20 cellular contexts compared by ENCODE assay signal in the genomic region with DNA sequence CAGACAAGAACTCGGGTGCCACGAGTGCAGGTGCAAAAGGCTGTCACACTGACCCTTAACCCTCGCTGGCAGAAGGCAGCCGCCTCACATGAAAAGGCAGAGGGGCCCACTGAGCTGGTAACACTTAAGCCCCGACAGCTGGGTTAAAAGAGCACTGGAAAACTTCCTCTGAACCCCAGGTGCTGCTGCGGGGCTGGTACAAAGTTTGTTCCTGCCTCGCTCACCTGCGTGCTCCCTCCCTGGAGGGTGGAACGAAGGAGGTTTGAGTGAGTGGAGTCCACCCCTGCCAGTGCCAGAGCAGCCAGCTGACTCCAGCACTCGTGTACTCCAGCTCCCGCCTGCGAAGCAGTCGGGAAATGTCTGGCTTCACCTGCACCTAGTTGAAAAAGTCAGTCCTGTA. TPM values are rescaled to one million over a fixed set of nuclear protein-coding genes. Genes with fewer than 3 reads are reported as not detected.
A peak's percentile ranks its signal among the peaks of the same experiment; 100 is the strongest.
DNase-seq lines count a peak whose midpoint lies in the region; ATAC-seq and TF ChIP-seq lines count a peak whose summit lies in the region.
"Had no signal": no experiment of that assay in that cellular context is flagged by ENCODE, and none has a peak within 500 bp of the region (broad histone marks: within the 10 kb centered on the region; RNA-seq: fewer than 3 reads in every experiment).

No MANE protein-coding gene starts in this region.

- H3K27ac ChIP-seq in WERI-Rb-1: peak overlapping the region; percentile 6; the same call in 1 of the 2 replicates
- H3K27ac ChIP-seq: SJSA1 had no signal

- no peaks in the 10 kb centered on the region for H3K4me1 Mint-ChIP-seq in activated naive CD4-positive, alpha-beta T cell treated with anti-CD3 and anti-CD28 coated beads, Interleukin-2, amount 10 ng/mL, durations not matched to agents 7 days and 5 days
- peaks cover 49% of the 10 kb centered on the region for H3K4me1 Mint-ChIP-seq in glutamatergic neuron (ENCODE audit: low read depth, unreplicated experiment)

- no peak overlapping the region for H3K27ac Mint-ChIP-seq in activated naive CD4-positive, alpha-beta T cell treated with anti-CD3 and anti-CD28 coated beads, Interleukin-2, amount 10 ng/mL, durations not matched to agents 7 days and 5 days
- H3K27ac Mint-ChIP-seq in glutamatergic neuron (ENCODE audit: unreplicated experiment): no peak overlapping the region
- H3K27ac Mint-ChIP-seq: CD4-positive, alpha-beta T cell had no signal

- no peak overlapping the region for H3K4me3 Mint-ChIP-seq in activated naive CD4-positive, alpha-beta T cell treated with anti-CD3 and anti-CD28 coated beads, Interleukin-2, amount 10 ng/mL, durations not matched to agents 7 days and 5 days
- H3K4me3 Mint-ChIP-seq in glutamatergic neuron (ENCODE audit: unreplicated experiment): no peak overlapping the region
- H3K4me3 Mint-ChIP-seq: CD4-positive, alpha-beta T cell had no signal

- DNase-seq in activated naive CD4-positive, alpha-beta T cell treated with anti-CD3 and anti-CD28 coated beads, Interleukin-2, amount 10 ng/mL, durations not matched to agents 7 days and 5 days: peak; percentile 13
- DNase-seq in activated naive CD4-positive, alpha-beta T cell (lab: John Stamatoyannopoulos, UW): no peak
- DNase-seq in WERI-Rb-1 (no peak), glutamatergic neuron (peak; percentile 21), T-helper 2 cell (no peak)
- DNase-seq: BE2C, DMS153, EL, GOT3, IMR-90, NCI-H1417 treated with DMSO at 0.1 percent for 48 hours, NCI-H187 treated with DMSO at 0.1 percent for 48 hours, NCI-H345, NCI-H524 treated with DMSO at 0.1 percent for 48 hours had no signal

- no peaks in the 10 kb centered on the region for H3K9me3 ChIP-seq in WERI-Rb-1 (ENCODE audit: severe bottlenecking)
- H3K9me3 ChIP-seq: BE2C, SJSA1 had no signal

- no peaks in the 10 kb centered on the region for H3K36me3 Mint-ChIP-seq in activated naive CD4-positive, alpha-beta T cell treated with anti-CD3 and anti-CD28 coated beads, Interleukin-2, amount 10 ng/mL, durations not matched to agents 7 days and 5 days
- H3K36me3 Mint-ChIP-seq in glutamatergic neuron (ENCODE audit: unreplicated experiment): no peaks in the 10 kb centered on the region

- TF ChIP-seq CTCF in WERI-Rb-1 (IDR thresholded peaks at IDR 0.05; ENCODE audit: low read depth, low read length) (no peak), glutamatergic neuron (IDR thresholded peaks at IDR 0.05; ENCODE audit: partially characterized antibody, unreplicated experiment) (no peak)

- H3K9me3 Mint-ChIP-seq in activated naive CD4-positive, alpha-beta T cell treated with anti-CD3 and anti-CD28 coated beads, Interleukin-2, amount 10 ng/mL, durations not matched to agents 7 days and 5 days: no peaks in the 10 kb centered on the region
- H3K9me3 Mint-ChIP-seq in glutamatergic neuron (ENCODE audit: unreplicated experiment): peaks cover 11% of the 10 kb centered on the region
- H3K9me3 Mint-ChIP-seq: CD4-positive, alpha-beta T cell had no signal

- H3K4me3 ChIP-seq in WERI-Rb-1 (ENCODE audit: low read depth, low read length): no peak overlapping the region
- H3K4me3 ChIP-seq: GM12878, SJSA1 had no signal

- peaks cover 31% of the 10 kb centered on the region for H3K36me3 ChIP-seq in WERI-Rb-1
- H3K36me3 ChIP-seq: BE2C, SJSA1 had no signal

- CTCF ChIA-PET in activated naive CD4-positive, alpha-beta T cell treated with anti-CD3 and anti-CD28 coated beads, Interleukin-2, amount 10 ng/mL, durations not matched to agents 7 days and 5 days (lab: Charles Lee): no interaction called here

- no peak for ATAC-seq in GM18909 (IDR thresholded peaks at IDR 0.05; ENCODE audit: poor library complexity, unreplicated experiment)
- ATAC-seq in HG03095 (IDR thresholded peaks at IDR 0.05; ENCODE audit: unreplicated experiment): no peak
- ATAC-seq: GM12878 had no signal

- peaks cover 4% of the 10 kb centered on the region for H3K27me3 Mint-ChIP-seq in activated naive CD4-positive, alpha-beta T cell treated with anti-CD3 and anti-CD28 coated beads, Interleukin-2, amount 10 ng/mL, durations not matched to agents 7 days and 5 days
- peaks cover 12% of the 10 kb centered on the region for H3K27me3 Mint-ChIP-seq in glutamatergic neuron (ENCODE audit: unreplicated experiment)

- no peaks in the 10 kb centered on the region for H3K27me3 ChIP-seq in WERI-Rb-1 (ENCODE audit: insufficient read depth, low read depth, severe bottlenecking)
- H3K27me3 ChIP-seq: BE2C had no signal

RNA-seq across cellular contexts. Expression of a gene that starts 12.6 kb away (rescaled TPM):
- 79.5 TPM for total RNA-seq in glutamatergic neuron (ENCODE audit: unreplicated experiment)
- total RNA-seq: CD4-positive, alpha-beta T cell; GM12878; M059J; SJSA1 had no signal

RNA-seq across cellular contexts. Expression of a gene that starts 37.6 kb away (rescaled TPM):
- 0.96 TPM for total RNA-seq in glutamatergic neuron (ENCODE audit: unreplicated experiment)

RNA-seq across cellular contexts. Expression of a gene that starts 42.1 kb away (rescaled TPM):
- total RNA-seq in glutamatergic neuron (ENCODE audit: unreplicated experiment): not detected
- total RNA-seq: CD4-positive, alpha-beta T cell; GM12878; SJSA1 had no signal

Comparison
In these comparisons a context has a peak if more than half of its experiments do, and no peak if none do; other contexts are left out.
1. DNase-seq: peak in activated naive CD4-positive, alpha-beta T cell treated with anti-CD3 and anti-CD28 coated beads, Interleukin-2, amount 10 ng/mL, durations not matched to agents 7 days and 5 days (single experiment) and glutamatergic neuron (single experiment); none in activated naive CD4-positive, alpha-beta T cell (0 of 4), WERI-Rb-1 (single experiment) and T-helper 2 cell (0 of 5).